Comparison of ENCODE assay signal across 30 cellular contexts in genomic region chr6:54361188-54361587, GRCh38. TPM values are rescaled to one million over a fixed set of nuclear protein-coding genes. Genes with fewer than 3 reads are reported as not detected.
"Had no signal": no experiment of that assay in that cellular context is flagged by ENCODE, and none has a peak within 500 bp of the region (broad histone marks: within the 10 kb centered on the region; RNA-seq: fewer than 3 reads in every experiment).

No MANE protein-coding gene starts in this region.

- H3K4me3 Mint-ChIP-seq: memory B cell; naive B cell; nephron; neural progenitor cell; stimulated activated effector memory CD8-positive, alpha-beta T cell treated with anti-CD3 and anti-CD28 coated beads, Interleukin-12 subunit alpha, Interleukin-12 subunit beta, amount 100 ng/mL, for 72 hours; type B pancreatic cell had no signal

- H3K4me3 ChIP-seq: dorsolateral prefrontal cortex, gastroesophageal sphincter, heart left ventricle, hepatocyte, lower lobe of right lung, neural progenitor cell, right atrium auricular region, testis, tibial artery had no signal

- H3K27me3 ChIP-seq: gastroesophageal sphincter, heart left ventricle, hepatocyte, neural progenitor cell, right atrium auricular region, testis, tibial artery had no signal

- H3K27me3 Mint-ChIP-seq: memory B cell, naive B cell, progenitor cell of endocrine pancreas had no signal

- DNase-seq: central memory CD4-positive, alpha-beta T cell; dorsolateral prefrontal cortex; effector CD4-positive, alpha-beta T cell; erythroblast; foreskin fibroblast; heart left ventricle; left ventricle myocardium superior; lower lobe of right lung; naive B cell; stimulated activated CD4-positive, alpha-beta T cell treated with anti-CD3 and anti-CD28 coated beads, Interleukin-2, amount 100 ng/mL, for 24 hours; stimulated activated CD4-positive, alpha-beta T cell treated with anti-CD3 and anti-CD28 coated beads, Interleukin-4, amount 100 ng/mL, for 24 hours; stimulated activated naive CD4-positive, alpha-beta T cell treated with Interleukin-2 at 50 U/mL for 16 hours; substantia nigra; testis; tibial artery had no signal

- H3K27ac Mint-ChIP-seq: memory B cell; nephron; neural progenitor cell; progenitor cell of endocrine pancreas; stimulated activated effector memory CD8-positive, alpha-beta T cell treated with anti-CD3 and anti-CD28 coated beads, Interleukin-12 subunit alpha, Interleukin-12 subunit beta, amount 100 ng/mL, for 72 hours; type B pancreatic cell had no signal

- H3K36me3 ChIP-seq: gastroesophageal sphincter, heart left ventricle, lower lobe of right lung, neural progenitor cell, right atrium auricular region, tibial artery had no signal

- FAIRE-seq: colon had no signal

- H3K36me3 Mint-ChIP-seq: memory B cell; naive B cell; neural progenitor cell; stimulated activated effector memory CD8-positive, alpha-beta T cell treated with anti-CD3 and anti-CD28 coated beads, Interleukin-12 subunit alpha, Interleukin-12 subunit beta, amount 100 ng/mL, for 72 hours; type B pancreatic cell had no signal

- ATAC-seq: gastroesophageal sphincter; heart left ventricle; left ventricle myocardium superior; lower lobe of right lung; sciatic nerve; stimulated activated effector memory CD8-positive, alpha-beta T cell treated with anti-CD3 and anti-CD28 coated beads, Interleukin-12 subunit alpha, Interleukin-12 subunit beta, amount 100 ng/mL, for 72 hours had no signal

- H3K9me3 Mint-ChIP-seq: nephron, neural progenitor cell, type B pancreatic cell had no signal

- H3K4me1 Mint-ChIP-seq: memory B cell; naive B cell; nephron; neural progenitor cell; stimulated activated effector memory CD8-positive, alpha-beta T cell treated with anti-CD3 and anti-CD28 coated beads, Interleukin-12 subunit alpha, Interleukin-12 subunit beta, amount 100 ng/mL, for 72 hours had no signal

- H3K9me3 ChIP-seq: gastroesophageal sphincter, heart left ventricle, lower lobe of right lung, right atrium auricular region, testis, tibial artery had no signal

- H3K27ac ChIP-seq: dorsolateral prefrontal cortex, gastroesophageal sphincter, heart left ventricle, hepatocyte, lower lobe of right lung, neural progenitor cell, parathyroid adenoma, right atrium auricular region, testis, tibial artery had no signal

- H3K4me1 ChIP-seq: gastroesophageal sphincter, heart left ventricle, lower lobe of right lung, neural progenitor cell, parathyroid adenoma, right atrium auricular region, testis, tibial artery had no signal

RNA-seq across cellular contexts. Expression of gene TINAG, which starts 52.9 kb away (rescaled TPM):
- total RNA-seq: cerebellum, gastroesophageal sphincter, lower lobe of right lung, mononuclear cell, osteoblast, progenitor cell of endocrine pancreas, testis had no signal
